ENCODE assay signal across 16 cellular contexts in the genomic region with DNA sequence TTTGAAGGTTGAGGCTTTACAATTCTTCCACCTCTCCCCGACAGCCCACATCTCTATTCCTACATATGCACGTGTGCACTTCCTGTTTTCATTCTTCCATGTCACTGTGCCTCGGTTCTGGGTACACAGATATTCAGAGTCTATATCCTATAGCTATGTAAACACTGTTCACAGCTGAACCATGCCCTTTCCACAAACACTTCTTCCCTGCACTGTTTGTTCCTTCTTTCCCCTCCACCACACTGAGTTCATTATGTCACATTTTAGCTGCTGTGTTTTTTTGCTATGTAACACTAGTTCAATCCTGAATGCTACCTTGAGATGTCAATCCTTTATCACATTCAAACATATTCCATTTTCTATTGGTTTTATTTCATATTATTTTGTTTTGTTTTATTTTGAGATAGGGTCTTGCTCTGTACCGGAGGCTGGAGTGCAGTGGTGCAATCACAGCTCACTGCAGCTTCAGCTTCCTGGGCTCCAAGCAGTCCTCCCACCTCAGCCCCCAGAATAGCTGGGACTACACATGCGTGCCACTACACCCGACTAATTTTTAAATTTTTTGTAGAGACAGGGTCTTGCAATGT. TPM values are rescaled to one million over a fixed set of nuclear protein-coding genes. Genes with fewer than 3 reads are reported as not detected.
DNase-seq lines count a peak whose midpoint lies in the region; ATAC-seq and TF ChIP-seq lines count a peak whose summit lies in the region.
"Had no signal": no experiment of that assay in that cellular context is flagged by ENCODE, and none has a peak within 500 bp of the region (broad histone marks: within the 10 kb centered on the region; RNA-seq: fewer than 3 reads in every experiment).

No MANE protein-coding gene starts in this region.

- WGBS in transverse colon (ENCODE audit: low coverage in 1 of 2), 2 donors: 43 to 51% methylated on average over 4 to 6 of the region's 6 CpGs

- no peak for DNase-seq in activated naive CD4-positive, alpha-beta T cell treated with anti-CD3 and anti-CD28 coated beads, Interleukin-2, amount 10 ng/mL, durations not matched to agents 7 days and 5 days
- DNase-seq in activated naive CD4-positive, alpha-beta T cell treated with Interleukin-2 at 50 U/mL for 16 hours: no peak
- DNase-seq in NCI-H510A treated with DMSO at 0.1 percent for 48 hours (lab: John Stamatoyannopoulos, UW): peak; percentile 97
- no peak for DNase-seq in activated naive CD4-positive, alpha-beta T cell treated with anti-CD3 and anti-CD28 coated beads, Interleukin-2, amount 50 U/mL, for 72 hours (ENCODE audit: low spot score in 2 of 2)
- no peak for DNase-seq in transverse colon
- DNase-seq in hypothalamus (lab: John Stamatoyannopoulos, UW): no peak
- DNase-seq in HT-29 (ENCODE audit: low spot score): no peak
- no peak for DNase-seq in Caco-2
- DNase-seq: C1 segment of cervical spinal cord, KG1, NCI-H526, sigmoid colon, SW 1271, upper lobe of left lung had no signal

- H3K4me1 ChIP-seq in transverse colon: peaks cover 0 to 18% (median 18%) of the 10 kb centered on the region in 4 donors
- peaks cover 9% of the 10 kb centered on the region; the same call in 1 of the 2 replicates for H3K4me1 ChIP-seq in Caco-2
- H3K4me1 ChIP-seq: breast epithelium, sigmoid colon had no signal

- peaks cover 3% of the 10 kb centered on the region for H3K27me3 Mint-ChIP-seq in activated naive CD4-positive, alpha-beta T cell treated with anti-CD3 and anti-CD28 coated beads, Interleukin-2, amount 10 ng/mL, durations not matched to agents 7 days and 5 days
- H3K27me3 Mint-ChIP-seq in Caco-2 (ENCODE audit: insufficient read depth, unreplicated experiment): no peaks in the 10 kb centered on the region

- in situ Hi-C loops in transverse colon (cut with MboI; ENCODE audit: low pct_ligation_motif_present in 1 of 4, low pct_unique_long_range_greater_than_20kb in 1 of 4, low sequenced_read_pairs in 3 of 4): no loop called here

- TF ChIP-seq EP300 in transverse colon (IDR thresholded peaks at IDR 0.05; ENCODE audit: low read depth): no peak

- H3K4me3 Mint-ChIP-seq in activated naive CD4-positive, alpha-beta T cell treated with anti-CD3 and anti-CD28 coated beads, Interleukin-2, amount 10 ng/mL, durations not matched to agents 7 days and 5 days: no peak overlapping the region
- no peak overlapping the region for H3K4me3 Mint-ChIP-seq in Caco-2 (ENCODE audit: unreplicated experiment)

- H3K4me3 ChIP-seq in transverse colon: no peak overlapping the region
- no peak overlapping the region for H3K4me3 ChIP-seq in Caco-2 (ENCODE audit: low read depth, low read length)
- H3K4me3 ChIP-seq: breast epithelium, sigmoid colon, upper lobe of left lung had no signal

- intact Hi-C loops in transverse colon (cut with DNase I; ENCODE audit: low total_unique reads) (no loop called here), Caco-2 (cut with micrococcal nuclease; ENCODE audit: unreplicated experiment) (no loop called here)

- no peaks in the 10 kb centered on the region for H3K9me3 Mint-ChIP-seq in activated naive CD4-positive, alpha-beta T cell treated with anti-CD3 and anti-CD28 coated beads, Interleukin-2, amount 10 ng/mL, durations not matched to agents 7 days and 5 days
- H3K9me3 Mint-ChIP-seq in activated naive CD4-positive, alpha-beta T cell treated with anti-CD3 and anti-CD28 coated beads, Interleukin-2, amount 50 U/mL, for 72 hours: peaks cover 0 to 3% of the 10 kb centered on the region in 2 donors
- H3K9me3 Mint-ChIP-seq in Caco-2 (ENCODE audit: unreplicated experiment): no peaks in the 10 kb centered on the region

- no peaks in the 10 kb centered on the region for H3K36me3 Mint-ChIP-seq in activated naive CD4-positive, alpha-beta T cell treated with anti-CD3 and anti-CD28 coated beads, Interleukin-2, amount 10 ng/mL, durations not matched to agents 7 days and 5 days
- H3K36me3 Mint-ChIP-seq in activated naive CD4-positive, alpha-beta T cell treated with anti-CD3 and anti-CD28 coated beads, Interleukin-2, amount 50 U/mL, for 72 hours: peaks cover 0 to 9% of the 10 kb centered on the region in 2 donors
- no peaks in the 10 kb centered on the region for H3K36me3 Mint-ChIP-seq in Caco-2 (ENCODE audit: insufficient read depth, unreplicated experiment)

- peak overlapping the region; percentile 73 for H3K27ac Mint-ChIP-seq in activated naive CD4-positive, alpha-beta T cell treated with anti-CD3 and anti-CD28 coated beads, Interleukin-2, amount 10 ng/mL, durations not matched to agents 7 days and 5 days
- H3K27ac Mint-ChIP-seq in activated naive CD4-positive, alpha-beta T cell treated with anti-CD3 and anti-CD28 coated beads, Interleukin-2, amount 50 U/mL, for 72 hours: peak overlapping the region; percentile 41 to 57
- H3K27ac Mint-ChIP-seq in Caco-2 (ENCODE audit: unreplicated experiment): no peak overlapping the region

- H3K4me1 Mint-ChIP-seq in activated naive CD4-positive, alpha-beta T cell treated with anti-CD3 and anti-CD28 coated beads, Interleukin-2, amount 10 ng/mL, durations not matched to agents 7 days and 5 days: peaks cover 25% of the 10 kb centered on the region
- H3K4me1 Mint-ChIP-seq in Caco-2 (ENCODE audit: low read depth, unreplicated experiment): peaks cover 8% of the 10 kb centered on the region

- peak overlapping the region; percentile 62 to 81 (median 74) for H3K27ac ChIP-seq in transverse colon
- H3K27ac ChIP-seq: breast epithelium, sigmoid colon, upper lobe of left lung had no signal

- no peaks in the 10 kb centered on the region for H3K36me3 ChIP-seq in transverse colon
- no peaks in the 10 kb centered on the region for H3K36me3 ChIP-seq in Caco-2 (ENCODE audit: control insufficient read depth, insufficient read depth, low read length)
- H3K36me3 ChIP-seq: breast epithelium, sigmoid colon, upper lobe of left lung had no signal

- no peaks in the 10 kb centered on the region for H3K27me3 ChIP-seq in transverse colon
- H3K27me3 ChIP-seq in Caco-2 (replicated peaks; ENCODE audit: control insufficient read depth, insufficient read depth, low read length): no peaks in the 10 kb centered on the region
- H3K27me3 ChIP-seq: breast epithelium, sigmoid colon, upper lobe of left lung had no signal

- no peak for TF ChIP-seq POLR2A in transverse colon (IDR thresholded peaks at IDR 0.05)

- TF ChIP-seq CTCF in transverse colon (IDR thresholded peaks at IDR 0.05): no peak
- no peak for TF ChIP-seq CTCF in Caco-2 (IDR thresholded peaks at IDR 0.05; ENCODE audit: insufficient read depth in 1 of 2, low read depth in 1 of 2, low read length in 1 of 2, severe bottlenecking in 1 of 2, unreplicated experiment in 1 of 2)

- POLR2A ChIA-PET in Caco-2 (lab: Charles Lee): interaction anchor here (0.6 kb wide), 1 partner anchor 87 kb away, joined by 3 read pairs; a partner anchor contains a TSS

- peak in 1 of 2 donors; percentile 38 for ATAC-seq in activated naive CD4-positive, alpha-beta T cell treated with anti-CD3 and anti-CD28 coated beads, Interleukin-2, amount 50 U/mL, for 72 hours

- CTCF ChIA-PET in activated naive CD4-positive, alpha-beta T cell treated with anti-CD3 and anti-CD28 coated beads, Interleukin-2, amount 10 ng/mL, durations not matched to agents 7 days and 5 days (lab: Charles Lee): interaction anchor here (1.2 to 2.3 kb wide), 5 partner anchors 25 to 269 kb away, joined by 3 to 8 read pairs (median 4); a partner anchor contains a TSS
- CTCF ChIA-PET in Caco-2 (lab: Charles Lee): no interaction called here

- H3K9me3 ChIP-seq in transverse colon (no peaks in the 10 kb centered on the region), Caco-2 (no peaks in the 10 kb centered on the region)
- H3K9me3 ChIP-seq: breast epithelium, sigmoid colon, upper lobe of left lung had no signal

- no TSS peak for BruUV-seq in Caco-2 (replicated peaks; lab: Mats Ljungman, UMichigan)

RNA-seq across cellular contexts. Expression of a gene that starts 17.0 kb away (rescaled TPM):
- total RNA-seq in activated naive CD4-positive, alpha-beta T cell treated with anti-CD3 and anti-CD28 coated beads, Interleukin-2, amount 50 U/mL, for 72 hours: 100 to 1,000 TPM in 1 of 2 donors, 10 to 100 TPM in 1; 81.0 to 126 TPM
- total RNA-seq in transverse colon (100 to 1,000 TPM; 226 to 448 (median 244) TPM), Caco-2 (2022) (64.0 and 71.9 TPM in 2 replicates)
- 34.5 and 39.2 TPM in 2 replicates for total RNA-seq in HT-29 (2014; rRNA removed; shearing (Covaris generic))

RNA-seq across cellular contexts. Expression of a gene that starts 26.7 kb away (rescaled TPM):
- 10 to 100 TPM; 16.7 to 25.8 TPM for total RNA-seq in activated naive CD4-positive, alpha-beta T cell treated with anti-CD3 and anti-CD28 coated beads, Interleukin-2, amount 50 U/mL, for 72 hours
- total RNA-seq in transverse colon: 10 to 100 TPM in 3 of 4 donors, 1 to 10 TPM in 1; 9.4 to 33.3 (median 30.4) TPM
- 1.2 and 1.5 TPM in 2 replicates for total RNA-seq in HT-29 (2014; rRNA removed; shearing (Covaris generic))
- 5.8 and 8.4 TPM in 2 replicates for total RNA-seq in Caco-2 (2022)
- total RNA-seq: H4 had no signal

RNA-seq across cellular contexts. Expression of a gene that starts 43.4 kb away (rescaled TPM):
- 1,000 to 10,000 TPM in 1 of 2 donors, 100 to 1,000 TPM in 1; 672 to 1,124 TPM for total RNA-seq in activated naive CD4-positive, alpha-beta T cell treated with anti-CD3 and anti-CD28 coated beads, Interleukin-2, amount 50 U/mL, for 72 hours
- 10 to 100 TPM in 3 of 4 donors, 1 to 10 TPM in 1; 5.6 to 30.2 (median 24.0) TPM for total RNA-seq in transverse colon
- total RNA-seq in HT-29 (2014; rRNA removed; shearing (Covaris generic)): 7.6 and 10.1 TPM in 2 replicates
- total RNA-seq in Caco-2 (2022): 0.95 and 1.2 TPM in 2 replicates

RNA-seq across cellular contexts. Expression of a gene that starts 44.0 kb away (rescaled TPM):
- total RNA-seq in activated naive CD4-positive, alpha-beta T cell treated with anti-CD3 and anti-CD28 coated beads, Interleukin-2, amount 50 U/mL, for 72 hours: 100 to 1,000 TPM in 1 of 2 donors, 10 to 100 TPM in 1; 24.0 to 112 TPM
- total RNA-seq in transverse colon (100 to 1,000 TPM in 3 of 4 donors, 10 to 100 TPM in 1; 90.8 to 154 (median 125) TPM), Caco-2 (2022) (24.4 and 26.3 TPM in 2 replicates)
- total RNA-seq in HT-29 (2014; rRNA removed; shearing (Covaris generic)): 14.3 and 16.2 TPM in 2 replicates

RNA-seq across cellular contexts. Expression of a gene that starts 48.3 kb away (rescaled TPM):
- 1 to 10 TPM; 3.9 to 5.7 TPM for total RNA-seq in activated naive CD4-positive, alpha-beta T cell treated with anti-CD3 and anti-CD28 coated beads, Interleukin-2, amount 50 U/mL, for 72 hours
- total RNA-seq in transverse colon (1 to 10 TPM in 1 of 4 donors, under 1 TPM in 1, not detected in 2; 0.82 to 2.2 TPM), Caco-2 (2022) (1.1 and 1.6 TPM in 2 replicates)
- 2.5 and 3.5 TPM in 2 replicates for total RNA-seq in HT-29 (2014; rRNA removed; shearing (Covaris generic))
- total RNA-seq: H4 had no signal

Comparison
In these comparisons a context has a peak if more than half of its experiments do, and no peak if none do; other contexts are left out.
1. RNA of a gene that starts 43.4 kb away (total RNA-seq): 672 to 1,124 TPM in activated naive CD4-positive, alpha-beta T cell treated with anti-CD3 and anti-CD28 coated beads, Interleukin-2, amount 50 U/mL, for 72 hours; 5.6 to 30.2 TPM in transverse colon, 7.6 to 10.1 TPM in HT-29 and 0.95 to 1.2 TPM in Caco-2; every median in the first group is over 10 times any median in the second.